22 cellular contexts compared by ENCODE assay signal in genomic region chrX:118961866-118962560, GRCh38.
"Had no signal": no experiment of that assay in that cellular context is flagged by ENCODE, and none has a peak within 500 bp of the region (broad histone marks: within the 10 kb centered on the region; RNA-seq: fewer than 3 reads in every experiment).

No MANE protein-coding gene starts in this region.

- H3K4me2 ChIP-seq: neural progenitor cell had no signal

- ATAC-seq: activated CD4-positive, CD25-positive, alpha-beta regulatory T cell treated with anti-CD3 and anti-CD28 coated beads, Interleukin-2, amount 50 U/mL, for 24 hours; activated CD8-positive, alpha-beta T cell treated with anti-CD3 and anti-CD28 coated beads, Interleukin-2, amount 10 ng/mL, durations not matched to agents 7 days and 5 days; naive thymus-derived CD8-positive, alpha-beta T cell; T-cell had no signal

- H3K4me1 Mint-ChIP-seq: endodermal cell; naive thymus-derived CD8-positive, alpha-beta T cell; neural progenitor cell; T-cell had no signal

- H3K27me3 ChIP-seq: sigmoid colon, tibial nerve had no signal

- H3K4me1 ChIP-seq: lower lobe of right lung, neural progenitor cell, sigmoid colon, tibial nerve had no signal

- DNase-seq: activated CD4-positive, alpha-beta T cell treated with anti-CD3 and anti-CD28 coated beads, Interleukin-2, amount 50 U/mL, for 1 hour; activated CD8-positive, alpha-beta T cell treated with anti-CD3 and anti-CD28 coated beads, Interleukin-2, amount 10 ng/mL, durations not matched to agents 7 days and 5 days; activated T-cell treated with anti-CD3 and anti-CD28 coated beads, Interleukin-2, amount 50 U/mL, for 1 hour; cortex of kidney; endodermal cell; lower lobe of right lung; naive thymus-derived CD8-positive, alpha-beta T cell; posterior cingulate gyrus; retina; sigmoid colon; stimulated activated CD4-positive, alpha-beta T cell treated with anti-CD3 and anti-CD28 coated beads, Interleukin-2, amount 100 ng/mL, for 48 hours; stimulated activated CD8-positive, alpha-beta memory T cell treated with anti-CD3 and anti-CD28 coated beads, Interleukin-4, amount 100 ng/mL, for 48 hours; stimulated activated naive CD4-positive, alpha-beta T cell treated with Interleukin-2 at 50 U/mL for 16 hours; T-cell had no signal

- H3K27ac Mint-ChIP-seq: activated CD8-positive, alpha-beta T cell treated with anti-CD3 and anti-CD28 coated beads, Interleukin-2, amount 10 ng/mL, durations not matched to agents 7 days and 5 days; activated naive CD4-positive, alpha-beta T cell treated with anti-CD3 and anti-CD28 coated beads, Interleukin-2, amount 50 U/mL, for 72 hours; endodermal cell; naive thymus-derived CD8-positive, alpha-beta T cell; neural progenitor cell; T-cell; T-helper 2 cell treated with Interferon-gamma antibody and Interleukin-4, amounts not matched to agents 5 μg/mL and 100 μg/mL, for 36 hours had no signal

- H3K4me3 ChIP-seq: cardiac muscle cell, lower lobe of right lung, neural progenitor cell, sigmoid colon, tibial nerve had no signal

- H3K9ac ChIP-seq: neural progenitor cell had no signal

- H3K9me3 Mint-ChIP-seq: activated naive CD4-positive, alpha-beta T cell treated with anti-CD3 and anti-CD28 coated beads, Interleukin-2, amount 50 U/mL, for 72 hours; naive thymus-derived CD8-positive, alpha-beta T cell; T-cell; T-helper 2 cell treated with Interferon-gamma antibody and Interleukin-4, amounts not matched to agents 5 μg/mL and 100 μg/mL, for 36 hours had no signal

- H3K36me3 Mint-ChIP-seq: activated naive CD4-positive, alpha-beta T cell treated with anti-CD3 and anti-CD28 coated beads, Interleukin-2, amount 50 U/mL, for 72 hours; naive thymus-derived CD8-positive, alpha-beta T cell; neural progenitor cell; T-cell had no signal

- H3K36me3 ChIP-seq: cardiac muscle cell, lower lobe of right lung, neural progenitor cell, sigmoid colon, tibial nerve had no signal

- H3K27ac ChIP-seq: cardiac muscle cell, epithelial cell of prostate, lower lobe of right lung, neural progenitor cell, sigmoid colon, tibial nerve, VCaP had no signal

- H3K4me3 Mint-ChIP-seq: activated CD8-positive, alpha-beta T cell treated with anti-CD3 and anti-CD28 coated beads, Interleukin-2, amount 10 ng/mL, durations not matched to agents 7 days and 5 days; endodermal cell; naive thymus-derived CD8-positive, alpha-beta T cell; neural progenitor cell; T-cell; T-helper 2 cell treated with Interferon-gamma antibody and Interleukin-4, amounts not matched to agents 5 μg/mL and 100 μg/mL, for 36 hours had no signal

- H2AFZ ChIP-seq: neural progenitor cell had no signal

- H3K9me3 ChIP-seq: lower lobe of right lung, sigmoid colon, tibial nerve had no signal
